ENCODE assay signal across 8 cellular contexts in genomic region chr19:55516878-55517620, GRCh38. TPM values are rescaled to one million over a fixed set of nuclear protein-coding genes. Genes with fewer than 3 reads are reported as not detected.
A peak's percentile ranks its signal among the peaks of the same experiment; 100 is the strongest.
DNase-seq lines count a peak whose midpoint lies in the region; ATAC-seq and TF ChIP-seq lines count a peak whose summit lies in the region.

No MANE protein-coding gene starts in this region.

- H3K27me3 Mint-ChIP-seq in activated naive CD4-positive, alpha-beta T cell treated with anti-CD3 and anti-CD28 coated beads, Interleukin-2, amount 50 U/mL, for 24 hours = no peaks in the 10 kb centered on the region

- no peaks in the 10 kb centered on the region for H3K36me3 Mint-ChIP-seq in activated naive CD4-positive, alpha-beta T cell treated with anti-CD3 and anti-CD28 coated beads, Interleukin-2, amount 50 U/mL, for 24 hours

- no peaks in the 10 kb centered on the region for H3K36me3 ChIP-seq in SK-N-MC (ENCODE audit: insufficient read depth, low read length)
- H3K36me3 ChIP-seq in osteoblast (ENCODE audit: insufficient read depth, low read length) = peaks cover 19% of the 10 kb centered on the region
- peaks cover 5% of the 10 kb centered on the region for H3K36me3 ChIP-seq in thymus (ENCODE audit: control insufficient read depth, insufficient read depth)

- H3K4me1 ChIP-seq in osteoblast (ENCODE audit: insufficient read depth, low read length) (peaks cover 9% of the 10 kb centered on the region), thymus (ENCODE audit: control insufficient read depth, insufficient read depth, low read length) (peaks cover 5% of the 10 kb centered on the region)

- peak; percentile 99 for ATAC-seq in HG02588 (IDR thresholded peaks at IDR 0.05; ENCODE audit: unreplicated experiment)

- H3K4me3 Mint-ChIP-seq in activated naive CD4-positive, alpha-beta T cell treated with anti-CD3 and anti-CD28 coated beads, Interleukin-2, amount 50 U/mL, for 24 hours = peak overlapping the region; percentile 77

- 12% methylated on average over 61 of the region's 61 CpGs for WGBS in thymus

- H3K27me3 ChIP-seq in osteoblast (ENCODE audit: insufficient read depth, low read length) = no peaks in the 10 kb centered on the region
- no peaks in the 10 kb centered on the region for H3K27me3 ChIP-seq in thymus (ENCODE audit: control insufficient read depth, insufficient read depth)

- no peaks in the 10 kb centered on the region for H4K20me1 ChIP-seq in osteoblast (ENCODE audit: insufficient read depth, low read length)

- H3K79me2 ChIP-seq in osteoblast (ENCODE audit: insufficient read depth, low read length) = no peaks in the 10 kb centered on the region

- H3K4me3 ChIP-seq in GM08714 (ENCODE audit: low read length) = peak overlapping the region; percentile 42; the same call in 1 of the 2 replicates
- peak overlapping the region; percentile 75 for H3K4me3 ChIP-seq in SK-N-MC
- H3K4me3 ChIP-seq in osteoblast (ENCODE audit: insufficient read depth, low read length) = peak overlapping the region; percentile 62
- peak overlapping the region; percentile 46 for H3K4me3 ChIP-seq in thymus (ENCODE audit: low read length)

- no peaks in the 10 kb centered on the region for H3K9me3 Mint-ChIP-seq in activated naive CD4-positive, alpha-beta T cell treated with anti-CD3 and anti-CD28 coated beads, Interleukin-2, amount 50 U/mL, for 24 hours

- no peak overlapping the region for H2AFZ ChIP-seq in osteoblast (ENCODE audit: low read length)

- H3K27ac Mint-ChIP-seq in activated naive CD4-positive, alpha-beta T cell treated with anti-CD3 and anti-CD28 coated beads, Interleukin-2, amount 50 U/mL, for 24 hours = peak overlapping the region; percentile 32

- H3K9me3 ChIP-seq in SK-N-MC (ENCODE audit: low read depth, low read length) (no peaks in the 10 kb centered on the region), osteoblast (ENCODE audit: low read depth, low read length) (no peaks in the 10 kb centered on the region), thymus (ENCODE audit: control insufficient read depth) (no peaks in the 10 kb centered on the region)

- H3K27ac ChIP-seq in SK-N-MC = no peak overlapping the region
- H3K27ac ChIP-seq in osteoblast (ENCODE audit: low read depth, low read length) = peak overlapping the region; percentile 73
- peak overlapping the region; percentile 74 for H3K27ac ChIP-seq in thymus (ENCODE audit: low read depth)

- H3K9ac ChIP-seq in SK-N-MC (ENCODE audit: insufficient read length) = no peak overlapping the region

- peak overlapping the region; percentile 72 for H3K4me2 ChIP-seq in osteoblast (ENCODE audit: insufficient read depth, low read length)

- TF ChIP-seq CTCF in osteoblast (IDR thresholded peaks at IDR 0.05; ENCODE audit: extremely low read depth, low read depth, low read length) = peak; percentile 75

- DNase-seq in NCI-H1048 (lab: John Stamatoyannopoulos, UW) (peak; percentile 78), SK-N-MC (ENCODE audit: low read depth, low spot score) (peak; percentile 22), glomerular visceral epithelial cell (ENCODE audit: extremely low spot score) (peak; percentile 94), osteoblast (ENCODE audit: insufficient read length, low spot score, missing footprints) (peak; percentile 99)

- H3K4me1 Mint-ChIP-seq in activated naive CD4-positive, alpha-beta T cell treated with anti-CD3 and anti-CD28 coated beads, Interleukin-2, amount 50 U/mL, for 24 hours = no peaks in the 10 kb centered on the region

RNA-seq across cellular contexts. Expression of gene SBK2, which starts 19.9 kb away (rescaled TPM):
- total RNA-seq in osteoblast = not detected in 2 replicates
- polyA plus RNA-seq in thymus = not detected

RNA-seq across cellular contexts. Expression of gene SBK3, which starts 28.3 kb away (rescaled TPM):
- not detected in 2 replicates for total RNA-seq in osteoblast
- 0.11 TPM for polyA plus RNA-seq in thymus

RNA-seq across cellular contexts. Expression of gene SSC5D, which starts 28.8 kb away (rescaled TPM):
- total RNA-seq in osteoblast = 22.7 and 77.4 TPM in 2 replicates
- polyA plus RNA-seq in thymus = 1.8 TPM

RNA-seq across cellular contexts. Expression of gene NAT14, which starts 32.1 kb away (rescaled TPM):
- 8.3 and 11.2 TPM in 2 replicates for total RNA-seq in osteoblast
- 58.2 TPM for polyA plus RNA-seq in thymus

RNA-seq across cellular contexts. Expression of gene ZNF628, which starts 40.6 kb away (rescaled TPM):
- 1.5 and 2.9 TPM in 2 replicates for total RNA-seq in osteoblast
- 4.8 TPM for polyA plus RNA-seq in thymus

Comparison
In these comparisons a context has a peak if more than half of its experiments do, and no peak if none do; other contexts are left out.
1. DNase-seq: peak in every context shown above with its lines; median percentile 99 in osteoblast; 94 in glomerular visceral epithelial cell; 78 in NCI-H1048; 22 in SK-N-MC.